12 cellular contexts compared by ENCODE assay signal in the genomic region with DNA sequence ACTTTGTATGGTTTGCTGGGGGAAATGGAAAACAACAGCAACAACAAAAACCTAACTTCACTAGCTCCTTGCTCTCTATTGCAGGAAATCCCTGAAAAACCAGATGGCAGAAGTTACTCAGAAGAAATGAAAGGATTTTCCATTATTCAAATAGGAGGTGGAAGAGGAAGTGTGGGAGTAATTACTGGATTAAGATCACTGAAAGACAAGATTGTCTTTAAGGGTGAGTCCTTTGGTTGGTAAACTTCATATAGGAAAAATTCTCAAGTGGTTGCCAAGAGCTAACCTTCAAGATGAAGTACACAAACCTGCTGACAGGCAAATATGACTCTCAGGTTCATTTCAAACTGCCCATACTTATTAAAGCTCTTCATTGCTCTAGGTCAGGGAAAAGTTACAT.
"Had no signal": no experiment of that assay in that cellular context is flagged by ENCODE, and none has a peak within 500 bp of the region (broad histone marks: within the 10 kb centered on the region; RNA-seq: fewer than 3 reads in every experiment).

No MANE protein-coding gene starts in this region.

- H3K36me3 Mint-ChIP-seq: activated naive CD4-positive, alpha-beta T cell treated with anti-CD3 and anti-CD28 coated beads, Interleukin-2, amount 50 U/mL, for 24 hours had no signal

- H3K27me3 ChIP-seq: brain microvascular endothelial cell, gastroesophageal sphincter, left lung, ovary, tibial nerve had no signal

- H3K4me3 Mint-ChIP-seq: activated naive CD4-positive, alpha-beta T cell treated with anti-CD3 and anti-CD28 coated beads, Interleukin-2, amount 50 U/mL, for 24 hours had no signal

- H3K36me3 ChIP-seq: brain microvascular endothelial cell, gastroesophageal sphincter, left lung, ovary, tibial nerve had no signal

- H3K4me1 ChIP-seq: gastroesophageal sphincter had no signal

- H3K27ac ChIP-seq: brain microvascular endothelial cell, gastroesophageal sphincter, left lung, ovary had no signal

- H3K27me3 Mint-ChIP-seq: activated naive CD4-positive, alpha-beta T cell treated with anti-CD3 and anti-CD28 coated beads, Interleukin-2, amount 50 U/mL, for 24 hours had no signal

- H3K27ac Mint-ChIP-seq: activated naive CD4-positive, alpha-beta T cell treated with anti-CD3 and anti-CD28 coated beads, Interleukin-2, amount 50 U/mL, for 24 hours had no signal

- H3K9me3 Mint-ChIP-seq: activated naive CD4-positive, alpha-beta T cell treated with anti-CD3 and anti-CD28 coated beads, Interleukin-2, amount 50 U/mL, for 24 hours had no signal

- DNase-seq: activated T-cell treated with anti-CD3 and anti-CD28 coated beads, Interleukin-2, amount 50 U/mL, for 1 hour; amygdala; brain microvascular endothelial cell; cerebellar nuclear complex; left lung; mesendoderm; ovary; stimulated activated CD4-positive, alpha-beta T cell treated with anti-CD3 and anti-CD28 coated beads, Interleukin-4, amount 100 ng/mL, for 1 hour; stimulated activated CD8-positive, alpha-beta memory T cell treated with anti-CD3 and anti-CD28 coated beads, Interleukin-4, amount 100 ng/mL, for 48 hours had no signal

- H3K9me3 ChIP-seq: gastroesophageal sphincter, left lung, ovary, tibial nerve had no signal

- H3K4me3 ChIP-seq: gastroesophageal sphincter, left lung, ovary, tibial nerve had no signal
